In the genomic region with DNA sequence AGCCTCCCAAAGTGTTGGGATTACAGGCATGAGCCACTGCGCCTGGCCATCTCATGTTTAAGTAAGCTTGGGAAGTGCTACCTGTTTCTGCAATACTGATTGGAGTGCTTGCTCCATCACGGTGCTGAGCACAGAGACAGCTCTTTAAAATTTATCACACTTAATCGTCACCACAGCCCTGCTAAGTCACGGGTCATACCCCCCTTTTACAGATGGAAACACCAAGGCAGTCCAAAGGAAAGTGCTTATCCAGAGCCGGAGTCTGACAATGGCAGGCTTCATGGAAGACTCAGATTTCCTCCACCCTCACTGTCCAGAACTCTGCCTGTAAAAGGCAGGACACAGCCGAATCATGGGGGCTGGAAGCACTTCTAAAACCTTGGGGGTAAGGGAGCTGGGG, we compare ENCODE assay signal across 20 cellular contexts. TPM values are rescaled to one million over a fixed set of nuclear protein-coding genes. Genes with fewer than 3 reads are reported as not detected.
DNase-seq lines count a peak whose midpoint lies in the region; ATAC-seq, FAIRE-seq and TF ChIP-seq lines count a peak whose summit lies in the region.
"Had no signal": no experiment of that assay in that cellular context is flagged by ENCODE, and none has a peak within 500 bp of the region (broad histone marks: within the 10 kb centered on the region; RNA-seq: fewer than 3 reads in every experiment).

No MANE protein-coding gene starts in this region.

- CTCF ChIA-PET in HepG2 (lab: Yijun Ruan, JAX; ENCODE audit: low intra/inter-chr PET ratio, low total read pairs), result no interaction called here

- H3K9me3 ChIP-seq in HepG2 (ENCODE audit: low read length), result no peaks in the 10 kb centered on the region
- no peaks in the 10 kb centered on the region for H3K9me3 ChIP-seq in right lobe of liver
- no peaks in the 10 kb centered on the region for H3K9me3 ChIP-seq in neuronal stem cell (replicated peaks in 1 of 2; ENCODE audit: control insufficient read depth in 2 of 2, insufficient read depth in 1 of 2, low read depth in 1 of 2, low read length in 2 of 2)
- H3K9me3 ChIP-seq: HAP-1 had no signal

- H2BK15ac ChIP-seq in neuronal stem cell (ENCODE audit: low read length), result no peak overlapping the region

- POLR2A ChIA-PET in HepG2 (lab: Yijun Ruan, JAX), result interaction anchor here (0.6 to 2.3 kb wide), 5 partner anchors 9 to 59 kb away, joined by 3 to 7 read pairs (median 4); a partner anchor contains a TSS

- H2BK120ac ChIP-seq in neuronal stem cell (ENCODE audit: low read depth, low read length), result no peak overlapping the region

- no peaks in the 10 kb centered on the region for H3K9me3 Mint-ChIP-seq in endothelial cell (ENCODE audit: unreplicated experiment)
- H3K9me3 Mint-ChIP-seq: CD4-positive, alpha-beta memory T cell had no signal

- H3K79me2 ChIP-seq in HepG2 (ENCODE audit: insufficient read depth, low read length), result no peaks in the 10 kb centered on the region

- peak overlapping the region; percentile 25 for H3K23ac ChIP-seq in neuronal stem cell (ENCODE audit: low read depth, low read length, poor library complexity)

- TF ChIP-seq POLR2A in HepG2 (IDR thresholded peaks at IDR 0.05; ENCODE audit: insufficient read depth in 1 of 2, low read depth in 2 of 2, low read length in 2 of 2) (0 out of 4 replicates have a peak, but pooled peaks of 1 of the 2 experiments have one; percentile 25), right lobe of liver (IDR thresholded peaks at IDR 0.05) (no peak)

- TF ChIP-seq CTCF in HepG2 (CRISPR knock-in tag; IDR thresholded peaks at IDR 0.05), result no peak
- TF ChIP-seq CTCF in right lobe of liver (IDR thresholded peaks at IDR 0.05), result no peak
- no peak for TF ChIP-seq CTCF in endothelial cell (IDR thresholded peaks at IDR 0.05; ENCODE audit: unreplicated experiment)

- H3K4me1 Mint-ChIP-seq in endothelial cell (ENCODE audit: unreplicated experiment), result peaks cover 22% of the 10 kb centered on the region

- BruUV-seq in HepG2 (replicated peaks; lab: Mats Ljungman, UMichigan), result no TSS peak

- no peaks in the 10 kb centered on the region for H3K36me3 Mint-ChIP-seq in endothelial cell (ENCODE audit: low read depth, unreplicated experiment)
- H3K36me3 Mint-ChIP-seq: CD4-positive, alpha-beta memory T cell had no signal

- no peak for TF ChIP-seq RAD21 in HepG2 (CRISPR knock-in tag; IDR thresholded peaks at IDR 0.05)

- H3K79me1 ChIP-seq in neuronal stem cell (ENCODE audit: low read depth, low read length), result no peaks in the 10 kb centered on the region

- H3K27ac Mint-ChIP-seq in endothelial cell (ENCODE audit: unreplicated experiment), result no peak overlapping the region

- peak overlapping the region; percentile 31 for H3K4me3 Mint-ChIP-seq in endothelial cell (ENCODE audit: unreplicated experiment)

- no peak overlapping the region for H2BK12ac ChIP-seq in neuronal stem cell (ENCODE audit: low read length)

- no peak overlapping the region for H3K14ac ChIP-seq in neuronal stem cell (ENCODE audit: low read length)

- no peak for TF ChIP-seq EP300 in HepG2 (IDR thresholded peaks at IDR 0.05; ENCODE audit: low read depth in 2 of 2, low read length in 2 of 2)
- TF ChIP-seq EP300 in HepG2 (CRISPR knock-in tag; IDR thresholded peaks at IDR 0.05; ENCODE audit: borderline replicate concordance), result no peak

- H3K27ac ChIP-seq in HepG2 (ENCODE audit: extremely low read length, insufficient read depth, low read length) (no peak overlapping the region), right lobe of liver (no peak overlapping the region), neuronal stem cell (replicated peaks; ENCODE audit: low read length) (no peak overlapping the region)
- H3K27ac ChIP-seq: C4-2B had no signal

- H2AFZ ChIP-seq in HepG2 (ENCODE audit: low read length), result no peak overlapping the region
- H2AFZ ChIP-seq in neuronal stem cell (ENCODE audit: low read length), result no peak overlapping the region

- no peak for DNase-seq in HepG2 (ENCODE audit: low spot score)
- DNase-seq in right lobe of liver, result no peak
- DNase-seq in endothelial cell (ENCODE audit: low spot score), result no peak
- no peak for DNase-seq in neuronal stem cell (ENCODE audit: low spot score)
- no peak for DNase-seq in HTR-8/SVneo (ENCODE audit: insufficient read length, low spot score)
- DNase-seq in SIG-M5 treated with dmso at 0.1 percent for 504 hours (lab: John Stamatoyannopoulos, UW; ENCODE audit: unreplicated experiment), result no peak
- DNase-seq: ACHN; CD4-positive, alpha-beta memory T cell; DMS153; DMS79 treated with DMSO at 0.1 percent for 48 hours; EL had no signal

- FAIRE-seq in HepG2 (lab: Jason Lieb, UNC) (no peak), HTR-8/SVneo (lab: Jason Lieb, UNC) (no peak)
- FAIRE-seq: D721Med, G401.6, GM19239, H1 had no signal

- no peak overlapping the region for H3K18ac ChIP-seq in neuronal stem cell (ENCODE audit: low read length)

- H3K4me1 ChIP-seq in HepG2 (ENCODE audit: insufficient read depth, low read length) (peaks cover 18% of the 10 kb centered on the region), right lobe of liver (peaks cover 0 to 16% (median 4%) of the 10 kb centered on the region in 4 donors), neuronal stem cell (ENCODE audit: control insufficient read depth in 2 of 2, insufficient read depth in 1 of 2, low read depth in 1 of 2, low read length in 2 of 2) (peaks cover 9 to 17% of the 10 kb centered on the region in 2 donors)

- H3K27me3 ChIP-seq in HepG2 (ENCODE audit: control insufficient read depth in 1 of 2, insufficient read depth in 2 of 2, low read length in 2 of 2) (no peaks in the 10 kb centered on the region; a peak in 1 of 5 replicates), right lobe of liver (no peaks in the 10 kb centered on the region), neuronal stem cell (ENCODE audit: control insufficient read depth in 3 of 3, insufficient read depth in 3 of 3, low read depth in 1 of 3, low read length in 3 of 3) (no peaks in the 10 kb centered on the region)

- H3K4me3 ChIP-seq in HepG2 (replicated peaks in 1 of 3; ENCODE audit: insufficient read depth in 1 of 3, low read depth in 2 of 3, low read length in 3 of 3) (no peak overlapping the region), right lobe of liver (no peak overlapping the region), neuronal stem cell (ENCODE audit: low read length in 2 of 2) (no peak overlapping the region)
- H3K4me3 ChIP-seq: HAP-1 had no signal

- no peak overlapping the region for H3K9ac ChIP-seq in HepG2 (ENCODE audit: insufficient read depth, low read depth, low read length)
- peak overlapping the region; percentile 30 for H3K9ac ChIP-seq in neuronal stem cell (ENCODE audit: low read depth, low read length, poor library complexity)

- H3K36me3 ChIP-seq in HepG2 (replicated peaks in 1 of 2; ENCODE audit: control insufficient read depth in 1 of 2, insufficient read depth in 2 of 2, low read length in 2 of 2) (peaks cover 0 to 1% of the 10 kb centered on the region in 2 experiments; a peak in 2 of 5 replicates), right lobe of liver (peaks cover 0 to 11% (median 5%) of the 10 kb centered on the region in 4 donors), neuronal stem cell (replicated peaks in 1 of 2; ENCODE audit: control insufficient read depth in 2 of 2, insufficient read depth in 2 of 2, low read length in 2 of 2) (peaks cover 0 to 3% of the 10 kb centered on the region in 2 donors)

- H3K27me3 Mint-ChIP-seq in endothelial cell (ENCODE audit: unreplicated experiment), result peaks cover 6% of the 10 kb centered on the region
- H3K27me3 Mint-ChIP-seq: CD4-positive, alpha-beta memory T cell had no signal

- H3K4ac ChIP-seq in neuronal stem cell (ENCODE audit: low read length), result no peak overlapping the region

- no peak overlapping the region for H2BK5ac ChIP-seq in neuronal stem cell (ENCODE audit: low read length)

- H4K20me1 ChIP-seq in HepG2 (ENCODE audit: insufficient read depth, low read length), result no peaks in the 10 kb centered on the region

- H2AK5ac ChIP-seq in neuronal stem cell (ENCODE audit: low read depth, low read length), result no peak overlapping the region

- in situ Hi-C loops in HepG2 (cut with HindIII; ENCODE audit: extremely low pct_ligation_motif_present, low pct_unique_long_range_greater_than_20kb), result no loop called here

- 81% methylated on average over 5 of the region's 6 CpGs for WGBS in HepG2 (ENCODE audit: low lambda C conversion rate)
- 74% methylated on average over 5 of the region's 6 CpGs for WGBS in right lobe of liver (ENCODE audit: insufficient coverage, low coverage, low lambda C conversion rate, missing lambda C conversion rate)
- no CpG with 5 or more reads among the region's 6 CpGs for WGBS in neuronal stem cell (ENCODE audit: extremely low coverage in 2 of 2, insufficient read length in 2 of 2, insufficient replicate concordance in 1 of 2), 2 donors

- H3K4me2 ChIP-seq in HepG2 (ENCODE audit: low read depth, low read length), result no peak overlapping the region
- no peak overlapping the region for H3K4me2 ChIP-seq in neuronal stem cell (ENCODE audit: insufficient read depth, low read length, poor library complexity, severe bottlenecking)

- no peak for ATAC-seq in HepG2
- no peak for ATAC-seq in right lobe of liver
- no peak for ATAC-seq in HG02759 (IDR thresholded peaks at IDR 0.05; ENCODE audit: unreplicated experiment)

- no peak overlapping the region for H4K8ac ChIP-seq in neuronal stem cell (ENCODE audit: low read depth, low read length)

- no peak overlapping the region for H4K91ac ChIP-seq in neuronal stem cell (ENCODE audit: low read depth, low read length, poor library complexity)

- intact Hi-C loops in HepG2 (cut with micrococcal nuclease; ENCODE audit: unreplicated experiment), result no loop called here
- intact Hi-C loops in right lobe of liver (cut with DNase I), result no loop called here

RNA-seq across cellular contexts. Expression of a gene that starts 2.7 kb away (rescaled TPM):
- total RNA-seq in HepG2 (2016; rRNA removed; fragmentation: Illumina TruSeq; extraction: Trizol) (not detected in 2 replicates), right lobe of liver (not detected), endothelial cell (ENCODE audit: unreplicated experiment) (2.0 TPM)
- not detected in 2 replicates for total RNA-seq in HepG2 (2016; cell fraction: cytosol; rRNA removed; fragmentation: Illumina TruSeq; extraction: Trizol; ENCODE audit: low read depth)
- total RNA-seq in HepG2 (2016; cell fraction: insoluble cytoplasmic fraction; rRNA removed; fragmentation: Illumina TruSeq; extraction: Trizol), result not detected in 2 replicates
- not detected in 2 replicates for total RNA-seq in HepG2 (2016; cell fraction: membrane; rRNA removed; fragmentation: Illumina TruSeq; extraction: Trizol)
- total RNA-seq in HepG2 (2016; cell fraction: nucleus; rRNA removed; fragmentation: Illumina TruSeq; extraction: Trizol), result not detected in 2 replicates
- 0.07 TPM in 1 of 2 replicates, not detected in the other for polyA plus RNA-seq in HepG2 (2011; rRNA removed)
- not detected in 2 replicates for polyA plus RNA-seq in HepG2 (2011; cell fraction: cytosol; rRNA removed)
- not detected in 2 replicates for polyA plus RNA-seq in HepG2 (2011; cell fraction: nucleus; rRNA removed)
- 0.12 and 0.28 TPM in 2 replicates for polyA plus RNA-seq in HepG2 (2012)
- polyA plus RNA-seq in HepG2 (2016; cell fraction: cytosol; fragmentation: Illumina TruSeq; extraction: Trizol; ENCODE audit: low read depth), result not detected in 2 replicates
- not detected in 2 replicates for polyA plus RNA-seq in HepG2 (2016; cell fraction: insoluble cytoplasmic fraction; fragmentation: Illumina TruSeq; extraction: Trizol; ENCODE audit: low read depth)
- polyA plus RNA-seq in HepG2 (2016; cell fraction: membrane; fragmentation: Illumina TruSeq; extraction: Trizol; ENCODE audit: low read depth), result not detected in 2 replicates
- not detected in 2 replicates for polyA plus RNA-seq in HepG2 (2016; cell fraction: nucleus; fragmentation: Illumina TruSeq; extraction: Trizol; ENCODE audit: insufficient read depth, low read depth)
- polyA minus RNA-seq in HepG2 (2011; rRNA and poly(A)+ RNA removed; ENCODE audit: low replicate concordance), result 0.07 and 0.22 TPM in 2 replicates
- polyA minus RNA-seq in HepG2 (2011; cell fraction: cytosol; rRNA and poly(A)+ RNA removed), result not detected in 2 replicates
- not detected in 2 replicates for polyA minus RNA-seq in HepG2 (2011; cell fraction: nucleus; rRNA and poly(A)+ RNA removed)
- 3.0 TPM for polyA plus RNA-seq in neuronal stem cell (2013, experiment 1 of 2)
- polyA plus RNA-seq in neuronal stem cell (2013, experiment 2 of 2), result 2.8 TPM

RNA-seq across cellular contexts. Expression of a gene that starts 5.8 kb away (rescaled TPM):
- total RNA-seq in HepG2 (2016; rRNA removed; fragmentation: Illumina TruSeq; extraction: Trizol) (not detected in 2 replicates), right lobe of liver (1 to 10 TPM in 2 of 6 experiments, under 1 TPM in 3, not detected in 1; 0.59 to 3.9 (median 0.70) TPM), endothelial cell (ENCODE audit: unreplicated experiment) (not detected)
- not detected in 2 replicates for total RNA-seq in HepG2 (2016; cell fraction: cytosol; rRNA removed; fragmentation: Illumina TruSeq; extraction: Trizol; ENCODE audit: low read depth)
- not detected in 2 replicates for total RNA-seq in HepG2 (2016; cell fraction: insoluble cytoplasmic fraction; rRNA removed; fragmentation: Illumina TruSeq; extraction: Trizol)
- not detected in 2 replicates for total RNA-seq in HepG2 (2016; cell fraction: membrane; rRNA removed; fragmentation: Illumina TruSeq; extraction: Trizol)
- not detected in 2 replicates for total RNA-seq in HepG2 (2016; cell fraction: nucleus; rRNA removed; fragmentation: Illumina TruSeq; extraction: Trizol)
- 0.22 and 0.35 TPM in 2 replicates for polyA plus RNA-seq in HepG2 (2011; rRNA removed)
- 0.14 TPM in 1 of 2 replicates, not detected in the other for polyA plus RNA-seq in HepG2 (2011; cell fraction: cytosol; rRNA removed)
- 0.57 TPM in 1 of 2 replicates, not detected in the other for polyA plus RNA-seq in HepG2 (2011; cell fraction: nucleus; rRNA removed)
- polyA plus RNA-seq in HepG2 (2012), result 0.30 and 0.76 TPM in 2 replicates
- polyA plus RNA-seq in HepG2 (2016; cell fraction: cytosol; fragmentation: Illumina TruSeq; extraction: Trizol; ENCODE audit: low read depth), result not detected in 2 replicates
- not detected in 2 replicates for polyA plus RNA-seq in HepG2 (2016; cell fraction: insoluble cytoplasmic fraction; fragmentation: Illumina TruSeq; extraction: Trizol; ENCODE audit: low read depth)
- not detected in 2 replicates for polyA plus RNA-seq in HepG2 (2016; cell fraction: membrane; fragmentation: Illumina TruSeq; extraction: Trizol; ENCODE audit: low read depth)
- not detected in 2 replicates for polyA plus RNA-seq in HepG2 (2016; cell fraction: nucleus; fragmentation: Illumina TruSeq; extraction: Trizol; ENCODE audit: insufficient read depth, low read depth)
- polyA minus RNA-seq in HepG2 (2011; rRNA and poly(A)+ RNA removed; ENCODE audit: low replicate concordance), result 2.1 TPM in 2 replicates
- not detected in 2 replicates for polyA minus RNA-seq in HepG2 (2011; cell fraction: cytosol; rRNA and poly(A)+ RNA removed)
- not detected in 2 replicates for polyA minus RNA-seq in HepG2 (2011; cell fraction: nucleus; rRNA and poly(A)+ RNA removed)
- polyA plus RNA-seq in neuronal stem cell (2013, experiment 1 of 2), result 0.35 TPM
- polyA plus RNA-seq in neuronal stem cell (2013, experiment 2 of 2), result 0.42 TPM
- total RNA-seq: A172; CD4-positive, alpha-beta memory T cell; HT1080 had no signal

RNA-seq across cellular contexts. Expression of a gene that starts 7.7 kb away (rescaled TPM):
- total RNA-seq in HepG2 (2016; rRNA removed; fragmentation: Illumina TruSeq; extraction: Trizol), result 59.1 and 62.8 TPM in 2 replicates
- total RNA-seq in HepG2 (2016; cell fraction: cytosol; rRNA removed; fragmentation: Illumina TruSeq; extraction: Trizol; ENCODE audit: low read depth), result 34.5 and 34.6 TPM in 2 replicates
- 56.2 and 62.6 TPM in 2 replicates for total RNA-seq in HepG2 (2016; cell fraction: insoluble cytoplasmic fraction; rRNA removed; fragmentation: Illumina TruSeq; extraction: Trizol)
- total RNA-seq in HepG2 (2016; cell fraction: membrane; rRNA removed; fragmentation: Illumina TruSeq; extraction: Trizol), result 61.2 and 64.2 TPM in 2 replicates
- 31.4 and 47.6 TPM in 2 replicates for total RNA-seq in HepG2 (2016; cell fraction: nucleus; rRNA removed; fragmentation: Illumina TruSeq; extraction: Trizol)
- 37.0 and 60.2 TPM in 2 replicates for polyA plus RNA-seq in HepG2 (2011; rRNA removed)
- 42.3 and 49.1 TPM in 2 replicates for polyA plus RNA-seq in HepG2 (2011; cell fraction: cytosol; rRNA removed)
- 45.9 and 96.4 TPM in 2 replicates for polyA plus RNA-seq in HepG2 (2011; cell fraction: nucleus; rRNA removed)
- polyA plus RNA-seq in HepG2 (2012), result 103 and 194 TPM in 2 replicates
- polyA plus RNA-seq in HepG2 (2016; cell fraction: cytosol; fragmentation: Illumina TruSeq; extraction: Trizol; ENCODE audit: low read depth), result 73.1 and 74.3 TPM in 2 replicates
- polyA plus RNA-seq in HepG2 (2016; cell fraction: insoluble cytoplasmic fraction; fragmentation: Illumina TruSeq; extraction: Trizol; ENCODE audit: low read depth), result 91.0 and 122 TPM in 2 replicates
- 101 and 107 TPM in 2 replicates for polyA plus RNA-seq in HepG2 (2016; cell fraction: membrane; fragmentation: Illumina TruSeq; extraction: Trizol; ENCODE audit: low read depth)
- polyA plus RNA-seq in HepG2 (2016; cell fraction: nucleus; fragmentation: Illumina TruSeq; extraction: Trizol; ENCODE audit: insufficient read depth, low read depth), result 107 and 123 TPM in 2 replicates
- 99.0 and 111 TPM in 2 replicates for polyA minus RNA-seq in HepG2 (2011; rRNA and poly(A)+ RNA removed; ENCODE audit: low replicate concordance)
- 44.8 and 90.8 TPM in 2 replicates for polyA minus RNA-seq in HepG2 (2011; cell fraction: cytosol; rRNA and poly(A)+ RNA removed)
- 4.2 and 14.9 TPM in 2 replicates for polyA minus RNA-seq in HepG2 (2011; cell fraction: nucleus; rRNA and poly(A)+ RNA removed)
- 100 to 1,000 TPM; 133 to 416 (median 252) TPM for total RNA-seq in right lobe of liver
- 55.8 TPM for total RNA-seq in endothelial cell (ENCODE audit: unreplicated experiment)
- polyA plus RNA-seq in neuronal stem cell (2013, experiment 1 of 2), result 84.6 TPM
- polyA plus RNA-seq in neuronal stem cell (2013, experiment 2 of 2), result 88.1 TPM
- total RNA-seq: HT1080 had no signal

RNA-seq across cellular contexts. Expression of a gene that starts 9.1 kb away (rescaled TPM):
- total RNA-seq in HepG2 (2016; rRNA removed; fragmentation: Illumina TruSeq; extraction: Trizol), result 3.6 and 4.0 TPM in 2 replicates
- 0.40 and 0.53 TPM in 2 replicates for total RNA-seq in HepG2 (2016; cell fraction: cytosol; rRNA removed; fragmentation: Illumina TruSeq; extraction: Trizol; ENCODE audit: low read depth)
- 2.7 and 3.3 TPM in 2 replicates for total RNA-seq in HepG2 (2016; cell fraction: insoluble cytoplasmic fraction; rRNA removed; fragmentation: Illumina TruSeq; extraction: Trizol)
- 2.4 TPM in 2 replicates for total RNA-seq in HepG2 (2016; cell fraction: membrane; rRNA removed; fragmentation: Illumina TruSeq; extraction: Trizol)
- 3.0 and 3.9 TPM in 2 replicates for total RNA-seq in HepG2 (2016; cell fraction: nucleus; rRNA removed; fragmentation: Illumina TruSeq; extraction: Trizol)
- polyA plus RNA-seq in HepG2 (2011; rRNA removed), result 0.62 and 0.93 TPM in 2 replicates
- 0.58 and 0.73 TPM in 2 replicates for polyA plus RNA-seq in HepG2 (2011; cell fraction: cytosol; rRNA removed)
- polyA plus RNA-seq in HepG2 (2011; cell fraction: nucleus; rRNA removed), result 2.6 and 3.3 TPM in 2 replicates
- polyA plus RNA-seq in HepG2 (2012), result 0.81 and 1.0 TPM in 2 replicates
- polyA plus RNA-seq in HepG2 (2016; cell fraction: cytosol; fragmentation: Illumina TruSeq; extraction: Trizol; ENCODE audit: low read depth), result 0.19 and 0.21 TPM in 2 replicates
- polyA plus RNA-seq in HepG2 (2016; cell fraction: insoluble cytoplasmic fraction; fragmentation: Illumina TruSeq; extraction: Trizol; ENCODE audit: low read depth), result 1.6 and 2.2 TPM in 2 replicates
- polyA plus RNA-seq in HepG2 (2016; cell fraction: membrane; fragmentation: Illumina TruSeq; extraction: Trizol; ENCODE audit: low read depth), result 0.94 and 1.00 TPM in 2 replicates
- polyA plus RNA-seq in HepG2 (2016; cell fraction: nucleus; fragmentation: Illumina TruSeq; extraction: Trizol; ENCODE audit: insufficient read depth, low read depth), result 4.3 and 4.7 TPM in 2 replicates
- polyA minus RNA-seq in HepG2 (2011; rRNA and poly(A)+ RNA removed; ENCODE audit: low replicate concordance), result 1.8 and 4.3 TPM in 2 replicates
- 2.0 TPM in 2 replicates for polyA minus RNA-seq in HepG2 (2011; cell fraction: cytosol; rRNA and poly(A)+ RNA removed)
- polyA minus RNA-seq in HepG2 (2011; cell fraction: nucleus; rRNA and poly(A)+ RNA removed), result 3.4 and 3.6 TPM in 2 replicates
- 1 to 10 TPM in 2 of 6 experiments, under 1 TPM in 4; 0.51 to 1.2 (median 0.85) TPM for total RNA-seq in right lobe of liver
- total RNA-seq in endothelial cell (ENCODE audit: unreplicated experiment), result 8.0 TPM
- polyA plus RNA-seq in neuronal stem cell (2013, experiment 1 of 2), result 2.8 TPM
- polyA plus RNA-seq in neuronal stem cell (2013, experiment 2 of 2), result 3.0 TPM

RNA-seq across cellular contexts. Expression of a gene that starts 12.6 kb away (rescaled TPM):
- total RNA-seq in HepG2 (2016; rRNA removed; fragmentation: Illumina TruSeq; extraction: Trizol) (2.7 and 8.9 TPM in 2 replicates), right lobe of liver (1 to 10 TPM in 2 of 6 experiments, under 1 TPM in 4; 0.59 to 1.3 (median 0.90) TPM), endothelial cell (ENCODE audit: unreplicated experiment) (3.4 TPM)
- total RNA-seq in HepG2 (2016; cell fraction: cytosol; rRNA removed; fragmentation: Illumina TruSeq; extraction: Trizol; ENCODE audit: low read depth), result 1.8 and 2.5 TPM in 2 replicates
- 2.3 and 8.4 TPM in 2 replicates for total RNA-seq in HepG2 (2016; cell fraction: insoluble cytoplasmic fraction; rRNA removed; fragmentation: Illumina TruSeq; extraction: Trizol)
- 2.3 and 2.5 TPM in 2 replicates for total RNA-seq in HepG2 (2016; cell fraction: membrane; rRNA removed; fragmentation: Illumina TruSeq; extraction: Trizol)
- total RNA-seq in HepG2 (2016; cell fraction: nucleus; rRNA removed; fragmentation: Illumina TruSeq; extraction: Trizol), result 8.4 and 12.1 TPM in 2 replicates
- 28.6 and 88.6 TPM in 2 replicates for polyA plus RNA-seq in HepG2 (2011; rRNA removed)
- polyA plus RNA-seq in HepG2 (2011; cell fraction: cytosol; rRNA removed), result 28.4 and 53.0 TPM in 2 replicates
- 63.0 and 95.6 TPM in 2 replicates for polyA plus RNA-seq in HepG2 (2011; cell fraction: nucleus; rRNA removed)
- 39.9 and 70.8 TPM in 2 replicates for polyA plus RNA-seq in HepG2 (2012)
- 0.88 and 0.92 TPM in 2 replicates for polyA plus RNA-seq in HepG2 (2016; cell fraction: cytosol; fragmentation: Illumina TruSeq; extraction: Trizol; ENCODE audit: low read depth)
- 3.0 and 3.5 TPM in 2 replicates for polyA plus RNA-seq in HepG2 (2016; cell fraction: insoluble cytoplasmic fraction; fragmentation: Illumina TruSeq; extraction: Trizol; ENCODE audit: low read depth)
- polyA plus RNA-seq in HepG2 (2016; cell fraction: membrane; fragmentation: Illumina TruSeq; extraction: Trizol; ENCODE audit: low read depth), result 1.7 TPM in 2 replicates
- 13.9 and 17.6 TPM in 2 replicates for polyA plus RNA-seq in HepG2 (2016; cell fraction: nucleus; fragmentation: Illumina TruSeq; extraction: Trizol; ENCODE audit: insufficient read depth, low read depth)
- 28.7 TPM in 1 of 2 replicates, not detected in the other for polyA minus RNA-seq in HepG2 (2011; rRNA and poly(A)+ RNA removed; ENCODE audit: low replicate concordance)
- polyA minus RNA-seq in HepG2 (2011; cell fraction: cytosol; rRNA and poly(A)+ RNA removed), result 5.1 and 17.3 TPM in 2 replicates
- 9.9 and 21.9 TPM in 2 replicates for polyA minus RNA-seq in HepG2 (2011; cell fraction: nucleus; rRNA and poly(A)+ RNA removed)
- polyA plus RNA-seq in neuronal stem cell (2013, experiment 1 of 2), result 6.5 TPM
- 6.1 TPM for polyA plus RNA-seq in neuronal stem cell (2013, experiment 2 of 2)
- total RNA-seq: HT1080 had no signal
